15 cellular contexts compared by ENCODE assay signal in genomic region chr11:41522899-41523672, GRCh38.
"Had no signal": no experiment of that assay in that cellular context is flagged by ENCODE, and none has a peak within 500 bp of the region (broad histone marks: within the 10 kb centered on the region; RNA-seq: fewer than 3 reads in every experiment).

No MANE protein-coding gene starts in this region.

- H3K4me3 Mint-ChIP-seq: activated CD4-positive, alpha-beta memory T cell treated with anti-CD3 and anti-CD28 coated beads, Interleukin-2, amount 10 ng/mL, durations not matched to agents 7 days and 5 days; activated naive CD8-positive, alpha-beta T cell treated with anti-CD3 and anti-CD28 coated beads, Interleukin-2, amount 10 ng/mL, durations not matched to agents 7 days and 5 days; naive B cell; stimulated activated naive B cell treated with anti-CD40 and anti-IgM and Interleukin-4, amounts not matched to agents 10 μg/mL and 1 μg/mL and 100 μg/mL, for 72 hours had no signal

- ATAC-seq: gastroesophageal sphincter; right lobe of liver; stimulated activated naive B cell treated with anti-CD40 and anti-IgM and Interleukin-4, amounts not matched to agents 10 μg/mL and 1 μg/mL and 100 μg/mL, for 72 hours had no signal

- H3K36me3 ChIP-seq: colonic mucosa, gastroesophageal sphincter, right lobe of liver, upper lobe of left lung had no signal

- H3K4me1 Mint-ChIP-seq: activated CD4-positive, alpha-beta memory T cell treated with anti-CD3 and anti-CD28 coated beads, Interleukin-2, amount 10 ng/mL, durations not matched to agents 7 days and 5 days; activated naive CD8-positive, alpha-beta T cell treated with anti-CD3 and anti-CD28 coated beads, Interleukin-2, amount 10 ng/mL, durations not matched to agents 7 days and 5 days; naive B cell; stimulated activated naive B cell treated with anti-CD40 and anti-IgM and Interleukin-4, amounts not matched to agents 10 μg/mL and 1 μg/mL and 100 μg/mL, for 72 hours had no signal

- H3K9me3 ChIP-seq: colonic mucosa, gastroesophageal sphincter, right lobe of liver, upper lobe of left lung had no signal

- H3K27me3 Mint-ChIP-seq: activated CD4-positive, alpha-beta memory T cell treated with anti-CD3 and anti-CD28 coated beads, Interleukin-2, amount 10 ng/mL, durations not matched to agents 7 days and 5 days; activated naive CD8-positive, alpha-beta T cell treated with anti-CD3 and anti-CD28 coated beads, Interleukin-2, amount 10 ng/mL, durations not matched to agents 7 days and 5 days; naive B cell; stimulated activated naive B cell treated with anti-CD40 and anti-IgM and Interleukin-4, amounts not matched to agents 10 μg/mL and 1 μg/mL and 100 μg/mL, for 72 hours had no signal

- H3K27ac ChIP-seq: colonic mucosa, gastroesophageal sphincter, right lobe of liver, upper lobe of left lung had no signal

- H3K4me1 ChIP-seq: colonic mucosa, gastroesophageal sphincter, right lobe of liver, upper lobe of left lung had no signal

- DNase-seq: activated CD4-positive, alpha-beta memory T cell treated with anti-CD3 and anti-CD28 coated beads, Interleukin-2, amount 10 ng/mL, durations not matched to agents 7 days and 5 days; activated CD4-positive, CD25-positive, alpha-beta regulatory T cell treated with anti-CD3 and anti-CD28 coated beads, Interleukin-2, amount 50 U/mL, for 72 hours; activated CD8-positive, alpha-beta memory T cell treated with anti-CD3 and anti-CD28 coated beads, Interleukin-2, amount 50 U/mL, for 48 hours; activated naive CD8-positive, alpha-beta T cell treated with anti-CD3 and anti-CD28 coated beads, Interleukin-2, amount 10 ng/mL, durations not matched to agents 7 days and 5 days; aorta; caudate nucleus; colonic mucosa; kidney glomerular epithelial cell; naive B cell; nucleus accumbens; right lobe of liver; stimulated activated CD4-positive, alpha-beta T cell treated with anti-CD3 and anti-CD28 coated beads, Interleukin-2, amount 100 ng/mL, for 24 hours; stimulated activated naive B cell treated with anti-CD40 and anti-IgM and Interleukin-4, amounts not matched to agents 10 μg/mL and 1 μg/mL and 100 μg/mL, for 72 hours; upper lobe of left lung had no signal

- H3K9me3 Mint-ChIP-seq: stimulated activated naive B cell treated with anti-CD40 and anti-IgM and Interleukin-4, amounts not matched to agents 10 μg/mL and 1 μg/mL and 100 μg/mL, for 72 hours had no signal

- H3K4me3 ChIP-seq: colonic mucosa, gastroesophageal sphincter, right lobe of liver, upper lobe of left lung had no signal

- H3K27me3 ChIP-seq: colonic mucosa, gastroesophageal sphincter, right lobe of liver, upper lobe of left lung had no signal

- H3K36me3 Mint-ChIP-seq: activated naive CD8-positive, alpha-beta T cell treated with anti-CD3 and anti-CD28 coated beads, Interleukin-2, amount 10 ng/mL, durations not matched to agents 7 days and 5 days; naive B cell; stimulated activated naive B cell treated with anti-CD40 and anti-IgM and Interleukin-4, amounts not matched to agents 10 μg/mL and 1 μg/mL and 100 μg/mL, for 72 hours had no signal

- H3K27ac Mint-ChIP-seq: activated CD4-positive, alpha-beta memory T cell treated with anti-CD3 and anti-CD28 coated beads, Interleukin-2, amount 10 ng/mL, durations not matched to agents 7 days and 5 days; activated naive CD8-positive, alpha-beta T cell treated with anti-CD3 and anti-CD28 coated beads, Interleukin-2, amount 10 ng/mL, durations not matched to agents 7 days and 5 days; naive B cell; stimulated activated naive B cell treated with anti-CD40 and anti-IgM and Interleukin-4, amounts not matched to agents 10 μg/mL and 1 μg/mL and 100 μg/mL, for 72 hours had no signal
